14 cellular contexts compared by ENCODE assay signal in the genomic region with DNA sequence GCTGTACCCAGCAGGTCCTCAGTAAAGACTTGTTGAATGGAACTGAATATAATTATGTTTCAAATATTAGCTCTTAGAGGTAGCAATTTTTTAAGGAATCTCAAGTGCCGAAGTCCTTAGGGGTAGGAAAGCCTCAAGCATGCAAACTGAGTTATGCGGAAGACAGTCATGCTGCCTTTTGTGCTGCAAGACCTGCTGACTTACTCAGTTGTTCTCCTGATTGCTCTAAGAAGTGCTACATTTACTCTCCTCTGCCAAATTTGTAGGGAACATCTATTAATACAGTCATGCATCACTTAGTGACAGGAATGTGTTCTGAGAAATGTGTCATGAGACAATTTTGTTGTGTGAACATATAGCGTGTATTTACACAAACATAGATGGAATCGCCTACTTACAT.
DNase-seq lines count a peak whose midpoint lies in the region; ATAC-seq and TF ChIP-seq lines count a peak whose summit lies in the region.
"Had no signal": no experiment of that assay in that cellular context is flagged by ENCODE, and none has a peak within 500 bp of the region (broad histone marks: within the 10 kb centered on the region; RNA-seq: fewer than 3 reads in every experiment).

No MANE protein-coding gene starts in this region.

- H3K27ac ChIP-seq in psoas muscle = no peak overlapping the region
- H3K27ac ChIP-seq: BLaER1 treated with 17β-estradiol and CSF1 and Interleukin-3, amounts not matched to agents 10 nM and 100 nM had no signal

- H3K27me3 ChIP-seq in psoas muscle (ENCODE audit: insufficient read depth in 3 of 3, low read length in 2 of 3) (no peaks in the 10 kb centered on the region), H7 (ENCODE audit: control insufficient read depth, insufficient read depth, low read length) (no peaks in the 10 kb centered on the region)
- H3K27me3 ChIP-seq: BLaER1 treated with 17β-estradiol and CSF1 and Interleukin-3, amounts not matched to agents 10 nM and 100 nM had no signal

- ATAC-seq in Right ventricle myocardium inferior = peak; percentile 57
- ATAC-seq in left ventricle myocardium superior = peak; percentile 90
- peak; percentile 55 to 92 (median 83) for ATAC-seq in psoas muscle
- no peak for ATAC-seq in HG03469 (IDR thresholded peaks at IDR 0.05; ENCODE audit: unreplicated experiment)
- ATAC-seq: GM23338, HepG2 had no signal

- intact Hi-C loops in Right ventricle myocardium inferior (cut with DNase I) (no loop called here), cardiac septum (cut with DNase I) (loop anchor here (5.0 kb wide), 1 partner anchor 53 kb away; no protein-coding TSS in a partner anchor), left ventricle myocardium superior (cut with micrococcal nuclease) (no loop called here), psoas muscle (cut with DNase I) (no loop called here)

- 73 to 87% (median 80%) methylated on average over 4 of the region's 4 CpGs for WGBS in psoas muscle, 3 donors

- H3K4me1 ChIP-seq in psoas muscle = peaks cover 17% of the 10 kb centered on the region
- H3K4me1 ChIP-seq: BLaER1 treated with 17β-estradiol and CSF1 and Interleukin-3, amounts not matched to agents 10 nM and 100 nM had no signal

- H3K4me3 ChIP-seq in psoas muscle (no peak overlapping the region), H7 (ENCODE audit: insufficient read depth, low read depth, low read length) (no peak overlapping the region)
- H3K4me3 ChIP-seq: BLaER1 treated with 17β-estradiol and CSF1 and Interleukin-3, amounts not matched to agents 10 nM and 100 nM; GM23338 had no signal

- H3K36me3 ChIP-seq in psoas muscle (ENCODE audit: insufficient read depth in 1 of 2, low read depth in 1 of 2) (no peaks in the 10 kb centered on the region), H7 (replicated peaks; ENCODE audit: control insufficient read depth, insufficient read depth, low read length) (no peaks in the 10 kb centered on the region)
- H3K36me3 ChIP-seq: BLaER1 treated with 17β-estradiol and CSF1 and Interleukin-3, amounts not matched to agents 10 nM and 100 nM had no signal

- H3K9me3 ChIP-seq in psoas muscle = no peaks in the 10 kb centered on the region
- H3K9me3 ChIP-seq: BLaER1 treated with 17β-estradiol and CSF1 and Interleukin-3, amounts not matched to agents 10 nM and 100 nM had no signal

- DNase-seq in Right ventricle myocardium inferior (ENCODE audit: missing footprints) = no peak
- DNase-seq in cardiac septum (ENCODE audit: low spot score) = no peak
- DNase-seq in left ventricle myocardium superior = no peak
- DNase-seq in psoas muscle = no peak
- no peak for DNase-seq in H7
- no peak for DNase-seq in DMS53 treated with DMSO at 0.1 percent for 48 hours (lab: John Stamatoyannopoulos, UW; ENCODE audit: unreplicated experiment)
- DNase-seq: 8988T; CD4-positive, CD25-positive, alpha-beta regulatory T cell; DMS53; H9 had no signal

- no peak for TF ChIP-seq CTCF in psoas muscle (IDR thresholded peaks at IDR 0.05)
